In the genomic region with DNA sequence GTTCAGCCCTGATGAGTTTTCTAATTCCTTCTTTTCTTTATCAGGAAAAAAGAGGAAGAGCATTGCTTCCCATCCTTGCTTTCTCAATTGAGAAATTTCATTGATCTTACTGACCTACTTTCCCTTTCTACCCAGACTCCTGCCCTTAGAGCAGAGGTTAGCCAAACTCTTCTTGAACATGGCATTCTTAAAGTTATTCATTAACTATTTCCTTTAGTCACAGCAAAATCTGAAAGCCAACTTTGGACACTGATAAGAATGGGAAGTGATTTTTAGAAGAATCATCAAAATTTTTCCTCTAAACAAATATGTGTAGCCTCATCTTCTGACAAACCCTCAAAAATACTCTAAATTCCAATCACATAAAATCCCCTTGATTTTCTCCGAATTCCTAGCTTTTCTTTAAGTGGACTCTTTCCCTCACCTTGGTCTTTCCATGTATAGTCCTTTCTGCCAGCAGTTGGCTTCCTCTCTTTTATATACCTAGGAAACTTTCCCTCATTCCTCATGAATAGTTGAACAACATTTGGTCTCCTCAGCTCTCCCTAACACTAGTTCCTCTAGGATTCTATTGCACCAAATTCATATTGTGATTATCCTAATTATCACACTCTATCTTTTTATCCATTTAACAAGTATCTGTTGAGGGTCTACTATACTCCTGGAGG, we compare ENCODE assay signal across 28 cellular contexts.
"Had no signal": no experiment of that assay in that cellular context is flagged by ENCODE, and none has a peak within 500 bp of the region (broad histone marks: within the 10 kb centered on the region; RNA-seq: fewer than 3 reads in every experiment).

No MANE protein-coding gene starts in this region.

- ATAC-seq: activated CD8-positive, alpha-beta T cell treated with anti-CD3 and anti-CD28 coated beads for 36 hours; activated T-cell treated with anti-CD3 and anti-CD28 coated beads, Interleukin-2, amount 50 U/mL, for 4 hours; activated T-helper 17 cell treated with anti-CD3 and anti-CD28 coated beads, Interleukin-2, amount 50 U/mL, for 72 hours; foreskin keratinocyte; heart left ventricle; left cardiac atrium; naive thymus-derived CD8-positive, alpha-beta T cell; stimulated activated naive B cell treated with anti-CD40 and anti-IgM and Interleukin-4, amounts not matched to agents 10 μg/mL and 1 μg/mL and 100 μg/mL, for 72 hours had no signal

- DNase-seq: activated B cell treated with CpG ODN at 0.5 μM for 24 hours; activated CD4-positive, alpha-beta T cell treated with anti-CD3 and anti-CD28 coated beads, Interleukin-2, amount 50 U/mL, for 1 hour; activated CD8-positive, alpha-beta T cell treated with anti-CD3 and anti-CD28 coated beads for 36 hours; activated gamma-delta T cell treated with Interleukin-2 at 50 U/mL for 16 hours; activated naive CD4-positive, alpha-beta T cell treated with anti-CD3 and anti-CD28 coated beads, Interleukin-2, amount 50 U/mL, for 16 hours; activated T-cell treated with anti-CD3 and anti-CD28 coated beads, Interleukin-2, amount 50 U/mL, for 4 hours; amniotic stem cell; central memory CD4-positive, alpha-beta T cell; endodermal cell; foreskin keratinocyte; heart left ventricle; left cardiac atrium; lower lobe of right lung; mesenchymal stem cell; naive thymus-derived CD8-positive, alpha-beta T cell; occipital lobe; posterior cingulate gyrus; sigmoid colon; stimulated activated CD4-positive, alpha-beta T cell treated with anti-CD3 and anti-CD28 coated beads, Interleukin-15, amount 100 ng/mL, for 24 hours; stimulated activated CD4-positive, alpha-beta T cell treated with anti-CD3 and anti-CD28 coated beads, Interleukin-2, amount 100 ng/mL, for 24 hours; stimulated activated naive B cell treated with anti-CD40 and anti-IgM and Interleukin-4, amounts not matched to agents 10 μg/mL and 1 μg/mL and 100 μg/mL, for 72 hours; T-helper 1 cell had no signal

- H3K9me3 ChIP-seq: suprapubic skin had no signal

- H3K4me2 ChIP-seq: smooth muscle cell had no signal

- H3K27me3 ChIP-seq: breast epithelium, esophagus muscularis mucosa, foreskin keratinocyte, heart left ventricle, sigmoid colon, suprapubic skin, tibial nerve had no signal

- H3K4me1 ChIP-seq: breast epithelium, esophagus muscularis mucosa, foreskin keratinocyte, heart left ventricle, lower lobe of right lung, sigmoid colon, suprapubic skin, tibial nerve had no signal

- H3K36me3 ChIP-seq: breast epithelium, esophagus muscularis mucosa, heart left ventricle, lower lobe of right lung, sigmoid colon, suprapubic skin, tibial nerve had no signal

- H3K4me3 ChIP-seq: breast epithelium, esophagus muscularis mucosa, heart left ventricle, lower lobe of right lung, sigmoid colon, smooth muscle cell, suprapubic skin, tibial nerve had no signal

- H3K27ac ChIP-seq: breast epithelium, esophagus muscularis mucosa, foreskin keratinocyte, heart left ventricle, lower lobe of right lung, sigmoid colon, suprapubic skin, tibial nerve had no signal
